In the genomic region with DNA sequence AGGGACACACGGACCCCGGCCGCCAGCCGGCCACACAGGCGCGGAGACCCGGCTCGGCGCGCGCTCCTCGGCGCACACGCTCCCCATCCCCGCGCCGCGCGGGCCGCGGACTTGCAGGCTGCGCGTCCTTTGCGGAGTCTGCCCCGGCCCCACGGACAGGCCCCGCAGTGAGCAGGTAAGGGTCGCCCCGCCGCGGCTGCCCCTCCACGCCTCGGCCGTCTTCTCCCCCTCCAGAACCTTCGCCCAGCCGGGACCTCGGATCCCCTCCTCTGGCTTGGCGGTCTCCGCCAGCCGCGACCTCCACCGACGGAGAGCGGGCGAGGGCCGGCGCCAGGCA, we compare ENCODE assay signal across 1 cellular context.
TF ChIP-seq lines count a peak whose summit lies in the region.

No MANE protein-coding gene starts in this region.

TF ChIP-seq in WTC11, 78 proteins besides CTCF, POLR2A, EP300 and RAD21 (continued from another document):
- TF ChIP-seq, protein P1, sequence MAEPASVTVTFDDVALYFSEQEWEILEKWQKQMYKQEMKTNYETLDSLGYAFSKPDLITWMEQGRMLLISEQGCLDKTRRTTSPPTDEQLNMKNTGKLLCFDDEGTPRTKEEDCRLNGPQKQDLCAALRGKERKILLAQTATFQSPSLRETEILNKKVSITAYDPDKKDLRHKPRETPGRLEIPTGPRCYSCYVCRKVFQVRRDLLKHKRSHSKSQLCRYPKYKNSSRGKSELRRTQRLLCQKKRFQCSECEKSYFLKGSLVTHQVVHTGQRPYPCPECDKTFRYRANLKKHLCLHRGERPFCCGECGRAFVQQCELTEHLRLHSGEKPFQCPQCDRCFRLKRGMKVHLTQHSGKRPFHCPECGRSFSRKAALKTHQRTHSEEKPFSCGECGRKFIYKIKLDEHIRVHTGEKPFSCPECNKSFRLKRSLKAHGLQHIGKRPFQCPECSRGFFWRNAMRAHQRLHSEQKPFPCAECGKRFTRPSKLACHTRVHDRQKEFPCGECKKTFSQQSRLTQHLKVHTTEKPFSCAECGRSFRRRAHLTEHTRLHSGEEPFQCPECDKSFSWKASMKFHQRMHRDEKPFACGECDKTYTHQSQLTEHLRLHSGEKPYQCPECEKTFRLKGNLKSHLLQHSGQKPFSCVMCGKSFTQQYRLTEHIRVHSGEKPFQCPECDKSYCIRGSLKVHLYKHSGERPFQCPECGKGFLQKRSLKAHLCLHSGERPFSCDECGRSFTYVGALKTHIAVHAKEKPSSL (CRISPR knock-in tag; conservative IDR thresholded peaks at IDR 0.05) = no peak
- TF ChIP-seq, protein P2, sequence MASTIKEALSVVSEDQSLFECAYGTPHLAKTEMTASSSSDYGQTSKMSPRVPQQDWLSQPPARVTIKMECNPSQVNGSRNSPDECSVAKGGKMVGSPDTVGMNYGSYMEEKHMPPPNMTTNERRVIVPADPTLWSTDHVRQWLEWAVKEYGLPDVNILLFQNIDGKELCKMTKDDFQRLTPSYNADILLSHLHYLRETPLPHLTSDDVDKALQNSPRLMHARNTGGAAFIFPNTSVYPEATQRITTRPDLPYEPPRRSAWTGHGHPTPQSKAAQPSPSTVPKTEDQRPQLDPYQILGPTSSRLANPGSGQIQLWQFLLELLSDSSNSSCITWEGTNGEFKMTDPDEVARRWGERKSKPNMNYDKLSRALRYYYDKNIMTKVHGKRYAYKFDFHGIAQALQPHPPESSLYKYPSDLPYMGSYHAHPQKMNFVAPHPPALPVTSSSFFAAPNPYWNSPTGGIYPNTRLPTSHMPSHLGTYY (CRISPR knock-in tag; IDR thresholded peaks at IDR 0.05) = no peak
- TF ChIP-seq FOXP1 (CRISPR knock-in tag; IDR thresholded peaks at IDR 0.05; ENCODE audit: borderline replicate concordance) (peak; percentile 26; the same call in 1 of the 2 replicates), SP1 (CRISPR knock-in tag; conservative IDR thresholded peaks at IDR 0.05) (peak; percentile 10; the same call in 1 of the 2 replicates), GABPB1 (CRISPR knock-in tag; IDR thresholded peaks at IDR 0.05) (no peak)
TF ChIP-seq in WTC11: peak in this region for 5.
